In the genomic region with DNA sequence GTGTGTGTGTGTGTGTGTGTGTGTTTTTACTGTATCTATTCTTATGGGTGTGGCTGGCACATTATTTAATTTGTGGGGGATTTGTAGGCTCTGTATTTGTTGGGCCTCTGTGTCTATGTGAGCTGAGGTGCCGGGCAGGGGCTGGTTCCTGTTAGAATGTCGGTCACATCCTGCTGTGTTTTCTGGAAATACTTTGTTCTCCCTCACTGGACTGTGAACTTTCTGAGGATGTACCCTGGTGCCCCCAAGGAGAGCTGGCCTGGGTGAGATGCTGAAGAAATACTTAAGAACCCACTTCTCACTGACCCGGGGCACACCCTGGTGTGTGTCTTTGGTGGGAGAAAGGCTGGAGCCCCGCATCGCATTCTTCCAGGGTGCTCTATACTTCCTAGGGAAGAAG, we compare ENCODE assay signal across 21 cellular contexts. TPM values are rescaled to one million over a fixed set of nuclear protein-coding genes. Genes with fewer than 3 reads are reported as not detected.
"Had no signal": no experiment of that assay in that cellular context is flagged by ENCODE, and none has a peak within 500 bp of the region (broad histone marks: within the 10 kb centered on the region; RNA-seq: fewer than 3 reads in every experiment).

No MANE protein-coding gene starts in this region.

- H3K9me3 ChIP-seq: gastrocnemius medialis, prostate gland, spleen had no signal

- H3K27ac Mint-ChIP-seq: natural killer cell; stimulated activated naive B cell treated with anti-CD40 and anti-IgM and Interleukin-4, amounts not matched to agents 10 μg/mL and 1 μg/mL and 100 μg/mL, for 72 hours; T-helper 17 cell had no signal

- H2AFZ ChIP-seq: hepatocyte had no signal

- H3K36me3 Mint-ChIP-seq: natural killer cell; stimulated activated naive B cell treated with anti-CD40 and anti-IgM and Interleukin-4, amounts not matched to agents 10 μg/mL and 1 μg/mL and 100 μg/mL, for 72 hours had no signal

- H3K9me3 Mint-ChIP-seq: natural killer cell had no signal

- FAIRE-seq: TTC549 had no signal

- H3K27ac ChIP-seq: hepatocyte, prostate gland, spleen had no signal

- H3K4me3 Mint-ChIP-seq: natural killer cell; stimulated activated naive B cell treated with anti-CD40 and anti-IgM and Interleukin-4, amounts not matched to agents 10 μg/mL and 1 μg/mL and 100 μg/mL, for 72 hours; T-helper 17 cell had no signal

- H3K4me3 ChIP-seq: gastrocnemius medialis, hepatocyte, lung, prostate gland, spleen had no signal

- DNase-seq: activated naive CD4-positive, alpha-beta T cell treated with anti-CD3 and anti-CD28 coated beads, Interleukin-2, amount 50 U/mL, for 16 hours; activated T-cell treated with anti-CD3 and anti-CD28 coated beads, Interleukin-2, amount 50 U/mL, for 1 hour; gastrocnemius medialis; natural killer cell; occipital lobe; spleen; stimulated activated CD4-positive, alpha-beta T cell treated with anti-CD3 and anti-CD28 coated beads, Interleukin-1b, Interleukin-23, amount 100 ng/mL, for 48 hours; stimulated activated naive B cell treated with anti-CD40 and anti-IgM and Interleukin-4, amounts not matched to agents 10 μg/mL and 1 μg/mL and 100 μg/mL, for 72 hours; T-helper 17 cell; trophoblast cell had no signal

- H3K4me2 ChIP-seq: hepatocyte had no signal

- H3K36me3 ChIP-seq: gastrocnemius medialis, prostate gland, spleen had no signal

- ATAC-seq: gastrocnemius medialis; natural killer cell; sciatic nerve; stimulated activated naive B cell treated with anti-CD40 and anti-IgM and Interleukin-4, amounts not matched to agents 10 μg/mL and 1 μg/mL and 100 μg/mL, for 72 hours; T-helper 17 cell had no signal

- H3K27me3 ChIP-seq: gastrocnemius medialis, hepatocyte had no signal

RNA-seq across cellular contexts. Expression of a gene that starts 34.6 kb away (rescaled TPM):
- total RNA-seq: cerebellum, dermis microvascular lymphatic vessel endothelial cell, fibroblast of lung, gastrocnemius medialis, hepatocyte, kidney epithelial cell, lung, mucosa of gallbladder, natural killer cell, occipital lobe, prostate gland, sciatic nerve, spleen, subcutaneous adipose tissue, T-helper 17 cell had no signal
- polyA plus RNA-seq: fibroblast of lung, hepatocyte, lung, spleen had no signal
